In the genomic region with DNA sequence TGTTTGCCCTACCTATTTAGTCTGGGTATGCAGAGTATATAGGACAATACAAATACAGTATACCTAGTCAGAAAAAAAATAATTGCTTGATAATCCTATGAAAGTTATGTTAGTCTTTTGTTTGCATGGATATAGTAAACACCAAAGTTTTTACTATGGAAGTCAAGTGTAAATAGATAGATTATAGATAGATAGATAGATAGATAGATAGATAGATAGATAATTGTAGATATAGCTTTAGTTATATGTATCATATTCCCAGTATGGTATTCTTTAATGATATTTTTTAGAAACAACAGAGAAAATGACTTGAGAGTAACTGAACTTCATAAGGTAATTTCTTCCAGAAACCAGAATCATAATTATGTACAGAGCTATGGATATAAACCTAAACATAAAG, we compare ENCODE assay signal across 24 cellular contexts.
"Had no signal": no experiment of that assay in that cellular context is flagged by ENCODE, and none has a peak within 500 bp of the region (broad histone marks: within the 10 kb centered on the region; RNA-seq: fewer than 3 reads in every experiment).

No MANE protein-coding gene starts in this region.

- ATAC-seq: effector memory CD8-positive, alpha-beta T cell; foreskin keratinocyte; gastrocnemius medialis; heart right ventricle; left cardiac atrium; left lung; left ventricle myocardium superior; lower lobe of right lung; mucosa of descending colon; naive thymus-derived CD8-positive, alpha-beta T cell had no signal

- H3K27me3 Mint-ChIP-seq: dendritic cell treated with granulocyte-macrophage colony-stimulating factor and Interleukin-4, amounts not matched to agents 40 ng/mL and 50 ng/mL, for 4 days; effector memory CD8-positive, alpha-beta T cell had no signal

- H3K9me3 Mint-ChIP-seq: dendritic cell treated with granulocyte-macrophage colony-stimulating factor and Interleukin-4, amounts not matched to agents 40 ng/mL and 50 ng/mL, for 4 days; endodermal cell; mesothelial cell of epicardium; naive B cell; naive thymus-derived CD8-positive, alpha-beta T cell had no signal

- H3K4me3 Mint-ChIP-seq: dendritic cell treated with granulocyte-macrophage colony-stimulating factor and Interleukin-4, amounts not matched to agents 40 ng/mL and 50 ng/mL, for 4 days; effector memory CD8-positive, alpha-beta T cell; endodermal cell; mesothelial cell of epicardium; naive B cell; naive thymus-derived CD8-positive, alpha-beta T cell had no signal

- DNase-seq: colonic mucosa; cortex of kidney; effector CD8-positive, alpha-beta T cell; effector memory CD8-positive, alpha-beta T cell; endodermal cell; foreskin keratinocyte; gastrocnemius medialis; glutamatergic neuron; head of caudate nucleus; heart right ventricle; hippocampal formation; left cardiac atrium; left lung; left ventricle myocardium superior; lower lobe of right lung; mesenchymal stem cell; mucosa of descending colon; naive B cell; naive thymus-derived CD8-positive, alpha-beta T cell had no signal

- H3K36me3 Mint-ChIP-seq: mesothelial cell of epicardium; naive B cell; naive thymus-derived CD8-positive, alpha-beta T cell had no signal

- H3K4me1 Mint-ChIP-seq: endodermal cell; naive B cell; naive thymus-derived CD8-positive, alpha-beta T cell had no signal

- FAIRE-seq: endothelial cell of umbilical vein, islet of Langerhans, keratinocyte had no signal

- H3K27ac Mint-ChIP-seq: dendritic cell treated with granulocyte-macrophage colony-stimulating factor and Interleukin-4, amounts not matched to agents 40 ng/mL and 50 ng/mL, for 4 days; effector memory CD8-positive, alpha-beta T cell; endodermal cell; mesothelial cell of epicardium; naive B cell; naive thymus-derived CD8-positive, alpha-beta T cell had no signal
